In the genomic region with DNA sequence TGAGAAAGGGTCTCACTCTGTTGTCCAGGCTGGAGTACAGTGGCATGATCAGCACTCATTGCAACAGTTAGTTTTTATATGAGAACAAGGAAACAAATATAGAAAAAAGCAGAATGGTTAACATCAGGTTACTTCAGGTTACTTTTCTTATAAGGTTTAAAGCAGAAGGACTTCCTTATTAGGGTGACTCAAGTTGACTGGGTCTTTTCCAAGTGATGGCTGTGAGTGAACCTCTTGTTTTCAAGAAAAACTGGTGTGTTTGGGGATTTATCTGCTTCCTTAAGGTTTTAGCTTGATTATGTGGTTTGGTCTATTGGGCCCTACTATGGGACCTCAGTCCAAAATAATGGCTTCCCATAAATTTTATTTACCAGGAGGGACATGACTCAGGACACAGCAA, we compare ENCODE assay signal across 13 cellular contexts.
DNase-seq lines count a peak whose midpoint lies in the region; ATAC-seq, FAIRE-seq and TF ChIP-seq lines count a peak whose summit lies in the region.
"Had no signal": no experiment of that assay in that cellular context is flagged by ENCODE, and none has a peak within 500 bp of the region (broad histone marks: within the 10 kb centered on the region; RNA-seq: fewer than 3 reads in every experiment).

No MANE protein-coding gene starts in this region.

- no peak overlapping the region for H3K4me3 ChIP-seq in ACC112 (ENCODE audit: low read depth, low read length)
- H3K4me3 ChIP-seq in breast epithelium: no peak overlapping the region

- no peak for TF ChIP-seq POLR2A in breast epithelium (IDR thresholded peaks at IDR 0.05)

- intact Hi-C loops in breast epithelium (cut with DNase I; ENCODE audit: low total_unique reads): no loop called here

- H3K9me3 ChIP-seq in breast epithelium: peaks cover 0 to 4% of the 10 kb centered on the region in 2 donors

- peak; percentile 53 for FAIRE-seq in islet of Langerhans (lab: Jason Lieb, UNC)
- FAIRE-seq: GM18507 had no signal

- no peak for ATAC-seq in GM21526 (IDR thresholded peaks at IDR 0.05; ENCODE audit: low FRiP score, unreplicated experiment)

- peak overlapping the region; percentile 77 for H3K27ac ChIP-seq in ACC112 (ENCODE audit: low read depth, low read length)
- peak overlapping the region; percentile 39 to 90 for H3K27ac ChIP-seq in breast epithelium

- no peaks in the 10 kb centered on the region for H3K27me3 ChIP-seq in ACC112 (ENCODE audit: insufficient read depth, low read length)
- H3K27me3 ChIP-seq in breast epithelium: no peaks in the 10 kb centered on the region

- H3K36me3 ChIP-seq in ACC112 (ENCODE audit: insufficient read depth, low read length) (no peaks in the 10 kb centered on the region), breast epithelium (no peaks in the 10 kb centered on the region)

- H3K4me1 ChIP-seq in ACC112 (ENCODE audit: control insufficient read depth, insufficient read depth, low read length, unreplicated experiment): peaks cover 54% of the 10 kb centered on the region
- H3K4me1 ChIP-seq in breast epithelium: no peaks in the 10 kb centered on the region

- H3K79me2 ChIP-seq in ACC112 (ENCODE audit: control insufficient read depth, insufficient read depth, low read length, unreplicated experiment): no peaks in the 10 kb centered on the region

- DNase-seq in HT1080 (ENCODE audit: low read depth): peak; percentile 67
- DNase-seq in breast epithelium (ENCODE audit: low spot score in 2 of 2): no peak
- DNase-seq in stimulated activated naive CD4-positive, alpha-beta T cell (lab: John Stamatoyannopoulos, UW): no peak
- no peak for DNase-seq in C1 segment of cervical spinal cord (lab: John Stamatoyannopoulos, UW)
- DNase-seq in activated CD4-positive, CD25-positive, alpha-beta regulatory T cell (lab: John Stamatoyannopoulos, UW): no peak
- DNase-seq: activated gamma-delta T cell treated with Interleukin-2 at 50 U/mL for 16 hours; central memory CD4-positive, alpha-beta T cell; KG1; occipital lobe had no signal

- TF ChIP-seq CTCF in breast epithelium (IDR thresholded peaks at IDR 0.05): no peak

- no peak overlapping the region for H2AFZ ChIP-seq in ACC112 (ENCODE audit: low read length, unreplicated experiment)
